26 cellular contexts compared by ENCODE assay signal in genomic region chr20:61837200-61837599, GRCh38.
"Had no signal": no experiment of that assay in that cellular context is flagged by ENCODE, and none has a peak within 500 bp of the region (broad histone marks: within the 10 kb centered on the region; RNA-seq: fewer than 3 reads in every experiment).

No MANE protein-coding gene starts in this region.

- DNase-seq: heart right ventricle; islet precursor cell; mesendoderm; naive B cell; natural killer cell; nephron progenitor cell; sigmoid colon; small intestine; stimulated activated CD4-positive, alpha-beta T cell treated with anti-CD3 and anti-CD28 coated beads, Interleukin-1b, Interleukin-23, amount 100 ng/mL, for 48 hours; stimulated activated CD4-positive, alpha-beta T cell treated with anti-CD3 and anti-CD28 coated beads, Interleukin-2, amount 100 ng/mL, for 48 hours; stimulated activated CD4-positive, alpha-beta T cell treated with anti-CD3 and anti-CD28 coated beads, Interleukin-4, amount 100 ng/mL, for 4 hours; stimulated activated CD8-positive, alpha-beta memory T cell treated with anti-CD3 and anti-CD28 coated beads, Interleukin-4, amount 100 ng/mL, for 48 hours; stimulated activated naive CD4-positive, alpha-beta T cell treated with Interleukin-2 at 50 U/mL for 16 hours; stimulated activated naive CD8-positive, alpha-beta T cell treated with anti-CD3 and anti-CD28 coated beads, Interleukin-15, amount 100 ng/mL, for 72 hours; substantia nigra; uterus had no signal

- H3K9me3 ChIP-seq: heart right ventricle, pancreas, right atrium auricular region, sigmoid colon, tibial nerve, uterus had no signal

- H3K36me3 ChIP-seq: heart right ventricle, neural progenitor cell, pancreas, right atrium auricular region, sigmoid colon, tibial nerve, uterus had no signal

- H3K27me3 ChIP-seq: hepatocyte, pancreas, right atrium auricular region, tibial nerve, uterus had no signal

- H3K27ac ChIP-seq: heart right ventricle, hepatocyte, neural progenitor cell, pancreas, right atrium auricular region, sigmoid colon, tibial nerve, uterus had no signal

- ATAC-seq: heart right ventricle; left lobe of liver; natural killer cell; pancreas; stimulated activated memory B cell treated with anti-CD40 and anti-IgM and Interleukin-4, amounts not matched to agents 10 μg/mL and 1 μg/mL and 100 μg/mL, for 72 hours; stimulated activated naive CD8-positive, alpha-beta T cell treated with anti-CD3 and anti-CD28 coated beads, Interleukin-15, amount 100 ng/mL, for 72 hours had no signal

- H3K9me3 Mint-ChIP-seq: mesothelial cell of epicardium; natural killer cell; nephron progenitor cell; neural progenitor cell; stimulated activated memory B cell treated with anti-CD40 and anti-IgM and Interleukin-4, amounts not matched to agents 10 μg/mL and 1 μg/mL and 100 μg/mL, for 72 hours; stimulated activated naive CD8-positive, alpha-beta T cell treated with anti-CD3 and anti-CD28 coated beads, Interleukin-15, amount 100 ng/mL, for 72 hours; type B pancreatic cell had no signal

- H3K4me1 Mint-ChIP-seq: naive B cell; natural killer cell; stimulated activated memory B cell treated with anti-CD40 and anti-IgM and Interleukin-4, amounts not matched to agents 10 μg/mL and 1 μg/mL and 100 μg/mL, for 72 hours; stimulated activated naive CD8-positive, alpha-beta T cell treated with anti-CD3 and anti-CD28 coated beads, Interleukin-15, amount 100 ng/mL, for 72 hours had no signal

- H3K4me3 Mint-ChIP-seq: mesothelial cell of epicardium; naive B cell; natural killer cell; nephron progenitor cell; neural progenitor cell; stimulated activated memory B cell treated with anti-CD40 and anti-IgM and Interleukin-4, amounts not matched to agents 10 μg/mL and 1 μg/mL and 100 μg/mL, for 72 hours; stimulated activated naive CD8-positive, alpha-beta T cell treated with anti-CD3 and anti-CD28 coated beads, Interleukin-15, amount 100 ng/mL, for 72 hours; type B pancreatic cell had no signal

- H3K36me3 Mint-ChIP-seq: mesothelial cell of epicardium; naive B cell; natural killer cell; neural progenitor cell; stimulated activated memory B cell treated with anti-CD40 and anti-IgM and Interleukin-4, amounts not matched to agents 10 μg/mL and 1 μg/mL and 100 μg/mL, for 72 hours; type B pancreatic cell had no signal

- H3K4me1 ChIP-seq: heart right ventricle, neural progenitor cell, pancreas, right atrium auricular region, sigmoid colon, tibial nerve, uterus had no signal

- H3K4me3 ChIP-seq: heart right ventricle, hepatocyte, lung, neural progenitor cell, pancreas, right atrium auricular region, sigmoid colon, tibial nerve, uterus had no signal

- H3K27ac Mint-ChIP-seq: mesothelial cell of epicardium; naive B cell; natural killer cell; nephron progenitor cell; neural progenitor cell; stimulated activated memory B cell treated with anti-CD40 and anti-IgM and Interleukin-4, amounts not matched to agents 10 μg/mL and 1 μg/mL and 100 μg/mL, for 72 hours; type B pancreatic cell had no signal
